ENCODE assay signal across 1 cellular context in the genomic region with DNA sequence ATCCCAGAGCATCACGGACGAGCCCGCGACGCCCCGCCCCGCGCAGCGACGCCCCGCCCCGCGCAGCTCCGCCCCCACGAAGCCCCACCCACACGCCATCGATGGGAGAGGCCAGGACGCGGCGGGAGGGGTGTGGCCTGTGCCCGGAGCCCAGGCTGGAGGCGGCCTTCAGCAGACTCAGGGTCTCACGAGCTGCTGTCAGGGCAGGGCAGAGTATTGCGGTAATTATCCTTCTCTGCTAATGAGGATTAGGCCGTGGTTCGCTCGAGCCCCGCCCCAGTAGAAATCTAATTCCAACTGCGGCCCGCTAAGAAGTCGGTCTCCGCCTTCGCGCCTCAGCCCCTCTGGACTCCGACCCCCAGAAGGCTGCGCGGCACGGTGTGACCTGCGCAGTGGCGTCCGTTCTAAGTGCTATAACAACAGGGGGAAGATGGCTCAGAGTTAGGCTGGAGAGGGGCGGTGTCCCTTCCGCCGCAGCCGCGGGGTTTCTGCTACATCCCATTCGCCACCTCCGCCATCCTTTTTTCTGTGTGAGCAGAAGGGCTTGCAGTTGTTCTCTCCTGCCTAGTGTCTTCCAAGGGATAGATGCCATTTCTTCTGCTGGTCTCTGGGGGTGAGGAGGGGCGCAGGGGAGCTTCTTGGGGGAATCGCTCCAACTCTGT.
TF ChIP-seq lines count a peak whose summit lies in the region.

No MANE protein-coding gene starts in this region.

TF ChIP-seq in HepG2, 621 proteins besides CTCF, POLR2A, EP300 and RAD21 (continued from another document):
- TF ChIP-seq, protein P1, sequence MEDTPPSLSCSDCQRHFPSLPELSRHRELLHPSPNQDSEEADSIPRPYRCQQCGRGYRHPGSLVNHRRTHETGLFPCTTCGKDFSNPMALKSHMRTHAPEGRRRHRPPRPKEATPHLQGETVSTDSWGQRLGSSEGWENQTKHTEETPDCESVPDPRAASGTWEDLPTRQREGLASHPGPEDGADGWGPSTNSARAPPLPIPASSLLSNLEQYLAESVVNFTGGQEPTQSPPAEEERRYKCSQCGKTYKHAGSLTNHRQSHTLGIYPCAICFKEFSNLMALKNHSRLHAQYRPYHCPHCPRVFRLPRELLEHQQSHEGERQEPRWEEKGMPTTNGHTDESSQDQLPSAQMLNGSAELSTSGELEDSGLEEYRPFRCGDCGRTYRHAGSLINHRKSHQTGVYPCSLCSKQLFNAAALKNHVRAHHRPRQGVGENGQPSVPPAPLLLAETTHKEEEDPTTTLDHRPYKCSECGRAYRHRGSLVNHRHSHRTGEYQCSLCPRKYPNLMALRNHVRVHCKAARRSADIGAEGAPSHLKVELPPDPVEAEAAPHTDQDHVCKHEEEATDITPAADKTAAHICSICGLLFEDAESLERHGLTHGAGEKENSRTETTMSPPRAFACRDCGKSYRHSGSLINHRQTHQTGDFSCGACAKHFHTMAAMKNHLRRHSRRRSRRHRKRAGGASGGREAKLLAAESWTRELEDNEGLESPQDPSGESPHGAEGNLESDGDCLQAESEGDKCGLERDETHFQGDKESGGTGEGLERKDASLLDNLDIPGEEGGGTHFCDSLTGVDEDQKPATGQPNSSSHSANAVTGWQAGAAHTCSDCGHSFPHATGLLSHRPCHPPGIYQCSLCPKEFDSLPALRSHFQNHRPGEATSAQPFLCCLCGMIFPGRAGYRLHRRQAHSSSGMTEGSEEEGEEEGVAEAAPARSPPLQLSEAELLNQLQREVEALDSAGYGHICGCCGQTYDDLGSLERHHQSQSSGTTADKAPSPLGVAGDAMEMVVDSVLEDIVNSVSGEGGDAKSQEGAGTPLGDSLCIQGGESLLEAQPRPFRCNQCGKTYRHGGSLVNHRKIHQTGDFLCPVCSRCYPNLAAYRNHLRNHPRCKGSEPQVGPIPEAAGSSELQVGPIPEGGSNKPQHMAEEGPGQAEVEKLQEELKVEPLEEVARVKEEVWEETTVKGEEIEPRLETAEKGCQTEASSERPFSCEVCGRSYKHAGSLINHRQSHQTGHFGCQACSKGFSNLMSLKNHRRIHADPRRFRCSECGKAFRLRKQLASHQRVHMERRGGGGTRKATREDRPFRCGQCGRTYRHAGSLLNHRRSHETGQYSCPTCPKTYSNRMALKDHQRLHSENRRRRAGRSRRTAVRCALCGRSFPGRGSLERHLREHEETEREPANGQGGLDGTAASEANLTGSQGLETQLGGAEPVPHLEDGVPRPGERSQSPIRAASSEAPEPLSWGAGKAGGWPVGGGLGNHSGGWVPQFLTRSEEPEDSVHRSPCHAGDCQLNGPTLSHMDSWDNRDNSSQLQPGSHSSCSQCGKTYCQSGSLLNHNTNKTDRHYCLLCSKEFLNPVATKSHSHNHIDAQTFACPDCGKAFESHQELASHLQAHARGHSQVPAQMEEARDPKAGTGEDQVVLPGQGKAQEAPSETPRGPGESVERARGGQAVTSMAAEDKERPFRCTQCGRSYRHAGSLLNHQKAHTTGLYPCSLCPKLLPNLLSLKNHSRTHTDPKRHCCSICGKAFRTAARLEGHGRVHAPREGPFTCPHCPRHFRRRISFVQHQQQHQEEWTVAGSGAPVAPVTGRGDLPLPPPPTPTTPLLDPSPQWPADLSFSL (CRISPR knock-in tag; IDR thresholded peaks at IDR 0.05): no peak
- TF ChIP-seq, protein P2, sequence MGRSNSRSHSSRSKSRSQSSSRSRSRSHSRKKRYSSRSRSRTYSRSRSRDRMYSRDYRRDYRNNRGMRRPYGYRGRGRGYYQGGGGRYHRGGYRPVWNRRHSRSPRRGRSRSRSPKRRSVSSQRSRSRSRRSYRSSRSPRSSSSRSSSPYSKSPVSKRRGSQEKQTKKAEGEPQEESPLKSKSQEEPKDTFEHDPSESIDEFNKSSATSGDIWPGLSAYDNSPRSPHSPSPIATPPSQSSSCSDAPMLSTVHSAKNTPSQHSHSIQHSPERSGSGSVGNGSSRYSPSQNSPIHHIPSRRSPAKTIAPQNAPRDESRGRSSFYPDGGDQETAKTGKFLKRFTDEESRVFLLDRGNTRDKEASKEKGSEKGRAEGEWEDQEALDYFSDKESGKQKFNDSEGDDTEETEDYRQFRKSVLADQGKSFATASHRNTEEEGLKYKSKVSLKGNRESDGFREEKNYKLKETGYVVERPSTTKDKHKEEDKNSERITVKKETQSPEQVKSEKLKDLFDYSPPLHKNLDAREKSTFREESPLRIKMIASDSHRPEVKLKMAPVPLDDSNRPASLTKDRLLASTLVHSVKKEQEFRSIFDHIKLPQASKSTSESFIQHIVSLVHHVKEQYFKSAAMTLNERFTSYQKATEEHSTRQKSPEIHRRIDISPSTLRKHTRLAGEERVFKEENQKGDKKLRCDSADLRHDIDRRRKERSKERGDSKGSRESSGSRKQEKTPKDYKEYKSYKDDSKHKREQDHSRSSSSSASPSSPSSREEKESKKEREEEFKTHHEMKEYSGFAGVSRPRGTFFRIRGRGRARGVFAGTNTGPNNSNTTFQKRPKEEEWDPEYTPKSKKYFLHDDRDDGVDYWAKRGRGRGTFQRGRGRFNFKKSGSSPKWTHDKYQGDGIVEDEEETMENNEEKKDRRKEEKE (IDR thresholded peaks at IDR 0.05): no peak
- TF ChIP-seq, protein P3, sequence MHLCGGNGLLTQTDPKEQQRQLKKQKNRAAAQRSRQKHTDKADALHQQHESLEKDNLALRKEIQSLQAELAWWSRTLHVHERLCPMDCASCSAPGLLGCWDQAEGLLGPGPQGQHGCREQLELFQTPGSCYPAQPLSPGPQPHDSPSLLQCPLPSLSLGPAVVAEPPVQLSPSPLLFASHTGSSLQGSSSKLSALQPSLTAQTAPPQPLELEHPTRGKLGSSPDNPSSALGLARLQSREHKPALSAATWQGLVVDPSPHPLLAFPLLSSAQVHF (CRISPR knock-in tag; IDR thresholded peaks at IDR 0.05): no peak
- TF ChIP-seq, protein P4, sequence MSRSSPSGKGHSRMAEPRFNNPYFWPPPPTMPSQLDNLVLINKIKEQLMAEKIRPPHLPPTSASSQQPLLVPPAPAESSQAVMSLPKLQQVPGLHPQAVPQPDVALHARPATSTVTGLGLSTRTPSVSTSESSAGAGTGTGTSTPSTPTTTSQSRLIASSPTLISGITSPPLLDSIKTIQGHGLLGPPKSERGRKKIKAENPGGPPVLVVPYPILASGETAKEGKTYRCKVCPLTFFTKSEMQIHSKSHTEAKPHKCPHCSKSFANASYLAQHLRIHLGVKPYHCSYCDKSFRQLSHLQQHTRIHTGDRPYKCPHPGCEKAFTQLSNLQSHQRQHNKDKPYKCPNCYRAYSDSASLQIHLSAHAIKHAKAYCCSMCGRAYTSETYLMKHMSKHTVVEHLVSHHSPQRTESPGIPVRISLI (CRISPR knock-in tag; IDR thresholded peaks at IDR 0.05; ENCODE audit: borderline replicate concordance): no peak
- TF ChIP-seq ZNF431 (CRISPR knock-in tag; IDR thresholded peaks at IDR 0.05; ENCODE audit: borderline replicate concordance, low read depth) (peak; percentile 67; the same call in 1 of the 2 replicates), ZBTB1 (CRISPR knock-in tag; IDR thresholded peaks at IDR 0.05; ENCODE audit: borderline replicate concordance) (no peak), TBL1XR1 (IDR thresholded peaks at IDR 0.05; ENCODE audit: borderline replicate concordance, low read length, partially characterized antibody) (no peak), NCOR1 (IDR thresholded peaks at IDR 0.05; ENCODE audit: borderline replicate concordance, low read length) (peak; percentile 68; the same call in 1 of the 2 replicates), ZNF207 (IDR thresholded peaks at IDR 0.05; ENCODE audit: borderline replicate concordance) (no peak), ZSCAN22 (CRISPR knock-in tag; IDR thresholded peaks at IDR 0.05) (peak; percentile 82), SATB2 (CRISPR knock-in tag; IDR thresholded peaks at IDR 0.05) (no peak), RFXANK (CRISPR knock-in tag; IDR thresholded peaks at IDR 0.05) (no peak), SALL2 (CRISPR knock-in tag; IDR thresholded peaks at IDR 0.05) (peak; percentile 28; the same call in 1 of the 2 replicates), ZNF230 (CRISPR knock-in tag; IDR thresholded peaks at IDR 0.05) (no peak), TOE1 (CRISPR knock-in tag; IDR thresholded peaks at IDR 0.05) (no peak), DPF2 (CRISPR knock-in tag; IDR thresholded peaks at IDR 0.05; ENCODE audit: borderline replicate concordance, low read depth) (no peak), RCOR2 (CRISPR knock-in tag; IDR thresholded peaks at IDR 0.05) (no peak), ZNF136 (CRISPR knock-in tag; IDR thresholded peaks at IDR 0.05; ENCODE audit: low read depth) (no peak), ZNF343 (CRISPR knock-in tag; IDR thresholded peaks at IDR 0.05) (peak; percentile 69), ZNF138 (CRISPR knock-in tag; IDR thresholded peaks at IDR 0.05; ENCODE audit: low read depth) (no peak)
- TF ChIP-seq, protein P5, sequence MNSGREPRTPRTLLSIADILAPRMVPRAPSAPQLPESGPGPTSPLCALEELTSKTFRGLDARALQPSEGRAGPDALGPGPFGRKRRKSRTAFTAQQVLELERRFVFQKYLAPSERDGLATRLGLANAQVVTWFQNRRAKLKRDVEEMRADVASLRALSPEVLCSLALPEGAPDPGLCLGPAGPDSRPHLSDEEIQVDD (CRISPR knock-in tag; IDR thresholded peaks at IDR 0.05; ENCODE audit: borderline replicate concordance): no peak
- TF ChIP-seq, protein P6, sequence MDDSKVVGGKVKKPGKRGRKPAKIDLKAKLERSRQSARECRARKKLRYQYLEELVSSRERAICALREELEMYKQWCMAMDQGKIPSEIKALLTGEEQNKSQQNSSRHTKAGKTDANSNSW (CRISPR knock-in tag; IDR thresholded peaks at IDR 0.05; ENCODE audit: borderline replicate concordance): no peak
- TF ChIP-seq, protein P7, sequence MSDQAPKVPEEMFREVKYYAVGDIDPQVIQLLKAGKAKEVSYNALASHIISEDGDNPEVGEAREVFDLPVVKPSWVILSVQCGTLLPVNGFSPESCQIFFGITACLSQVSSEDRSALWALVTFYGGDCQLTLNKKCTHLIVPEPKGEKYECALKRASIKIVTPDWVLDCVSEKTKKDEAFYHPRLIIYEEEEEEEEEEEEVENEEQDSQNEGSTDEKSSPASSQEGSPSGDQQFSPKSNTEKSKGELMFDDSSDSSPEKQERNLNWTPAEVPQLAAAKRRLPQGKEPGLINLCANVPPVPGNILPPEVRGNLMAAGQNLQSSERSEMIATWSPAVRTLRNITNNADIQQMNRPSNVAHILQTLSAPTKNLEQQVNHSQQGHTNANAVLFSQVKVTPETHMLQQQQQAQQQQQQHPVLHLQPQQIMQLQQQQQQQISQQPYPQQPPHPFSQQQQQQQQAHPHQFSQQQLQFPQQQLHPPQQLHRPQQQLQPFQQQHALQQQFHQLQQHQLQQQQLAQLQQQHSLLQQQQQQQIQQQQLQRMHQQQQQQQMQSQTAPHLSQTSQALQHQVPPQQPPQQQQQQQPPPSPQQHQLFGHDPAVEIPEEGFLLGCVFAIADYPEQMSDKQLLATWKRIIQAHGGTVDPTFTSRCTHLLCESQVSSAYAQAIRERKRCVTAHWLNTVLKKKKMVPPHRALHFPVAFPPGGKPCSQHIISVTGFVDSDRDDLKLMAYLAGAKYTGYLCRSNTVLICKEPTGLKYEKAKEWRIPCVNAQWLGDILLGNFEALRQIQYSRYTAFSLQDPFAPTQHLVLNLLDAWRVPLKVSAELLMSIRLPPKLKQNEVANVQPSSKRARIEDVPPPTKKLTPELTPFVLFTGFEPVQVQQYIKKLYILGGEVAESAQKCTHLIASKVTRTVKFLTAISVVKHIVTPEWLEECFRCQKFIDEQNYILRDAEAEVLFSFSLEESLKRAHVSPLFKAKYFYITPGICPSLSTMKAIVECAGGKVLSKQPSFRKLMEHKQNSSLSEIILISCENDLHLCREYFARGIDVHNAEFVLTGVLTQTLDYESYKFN (CRISPR knock-in tag; conservative IDR thresholded peaks at IDR 0.05): no peak; the same call in none of the 2 replicates
- TF ChIP-seq, protein P8, sequence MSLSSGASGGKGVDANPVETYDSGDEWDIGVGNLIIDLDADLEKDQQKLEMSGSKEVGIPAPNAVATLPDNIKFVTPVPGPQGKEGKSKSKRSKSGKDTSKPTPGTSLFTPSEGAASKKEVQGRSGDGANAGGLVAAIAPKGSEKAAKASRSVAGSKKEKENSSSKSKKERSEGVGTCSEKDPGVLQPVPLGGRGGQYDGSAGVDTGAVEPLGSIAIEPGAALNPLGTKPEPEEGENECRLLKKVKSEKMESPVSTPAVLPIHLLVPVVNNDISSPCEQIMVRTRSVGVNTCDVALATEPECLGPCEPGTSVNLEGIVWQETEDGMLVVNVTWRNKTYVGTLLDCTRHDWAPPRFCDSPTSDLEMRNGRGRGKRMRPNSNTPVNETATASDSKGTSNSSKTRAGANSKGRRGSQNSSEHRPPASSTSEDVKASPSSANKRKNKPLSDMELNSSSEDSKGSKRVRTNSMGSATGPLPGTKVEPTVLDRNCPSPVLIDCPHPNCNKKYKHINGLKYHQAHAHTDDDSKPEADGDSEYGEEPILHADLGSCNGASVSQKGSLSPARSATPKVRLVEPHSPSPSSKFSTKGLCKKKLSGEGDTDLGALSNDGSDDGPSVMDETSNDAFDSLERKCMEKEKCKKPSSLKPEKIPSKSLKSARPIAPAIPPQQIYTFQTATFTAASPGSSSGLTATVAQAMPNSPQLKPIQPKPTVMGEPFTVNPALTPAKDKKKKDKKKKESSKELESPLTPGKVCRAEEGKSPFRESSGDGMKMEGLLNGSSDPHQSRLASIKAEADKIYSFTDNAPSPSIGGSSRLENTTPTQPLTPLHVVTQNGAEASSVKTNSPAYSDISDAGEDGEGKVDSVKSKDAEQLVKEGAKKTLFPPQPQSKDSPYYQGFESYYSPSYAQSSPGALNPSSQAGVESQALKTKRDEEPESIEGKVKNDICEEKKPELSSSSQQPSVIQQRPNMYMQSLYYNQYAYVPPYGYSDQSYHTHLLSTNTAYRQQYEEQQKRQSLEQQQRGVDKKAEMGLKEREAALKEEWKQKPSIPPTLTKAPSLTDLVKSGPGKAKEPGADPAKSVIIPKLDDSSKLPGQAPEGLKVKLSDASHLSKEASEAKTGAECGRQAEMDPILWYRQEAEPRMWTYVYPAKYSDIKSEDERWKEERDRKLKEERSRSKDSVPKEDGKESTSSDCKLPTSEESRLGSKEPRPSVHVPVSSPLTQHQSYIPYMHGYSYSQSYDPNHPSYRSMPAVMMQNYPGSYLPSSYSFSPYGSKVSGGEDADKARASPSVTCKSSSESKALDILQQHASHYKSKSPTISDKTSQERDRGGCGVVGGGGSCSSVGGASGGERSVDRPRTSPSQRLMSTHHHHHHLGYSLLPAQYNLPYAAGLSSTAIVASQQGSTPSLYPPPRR (CRISPR knock-in tag; IDR thresholded peaks at IDR 0.05; ENCODE audit: borderline replicate concordance): no peak
- TF ChIP-seq, protein P9, sequence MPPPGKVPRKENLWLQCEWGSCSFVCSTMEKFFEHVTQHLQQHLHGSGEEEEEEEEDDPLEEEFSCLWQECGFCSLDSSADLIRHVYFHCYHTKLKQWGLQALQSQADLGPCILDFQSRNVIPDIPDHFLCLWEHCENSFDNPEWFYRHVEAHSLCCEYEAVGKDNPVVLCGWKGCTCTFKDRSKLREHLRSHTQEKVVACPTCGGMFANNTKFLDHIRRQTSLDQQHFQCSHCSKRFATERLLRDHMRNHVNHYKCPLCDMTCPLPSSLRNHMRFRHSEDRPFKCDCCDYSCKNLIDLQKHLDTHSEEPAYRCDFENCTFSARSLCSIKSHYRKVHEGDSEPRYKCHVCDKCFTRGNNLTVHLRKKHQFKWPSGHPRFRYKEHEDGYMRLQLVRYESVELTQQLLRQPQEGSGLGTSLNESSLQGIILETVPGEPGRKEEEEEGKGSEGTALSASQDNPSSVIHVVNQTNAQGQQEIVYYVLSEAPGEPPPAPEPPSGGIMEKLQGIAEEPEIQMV (CRISPR knock-in tag; IDR thresholded peaks at IDR 0.05; ENCODE audit: low read depth): no peak
TF ChIP-seq in HepG2: peak in this region for 158.
